24 cellular contexts compared by ENCODE assay signal in genomic region chr16:1184980-1185379, GRCh38. TPM values are rescaled to one million over a fixed set of nuclear protein-coding genes. Genes with fewer than 3 reads are reported as not detected.
DNase-seq lines count a peak whose midpoint lies in the region; ATAC-seq and TF ChIP-seq lines count a peak whose summit lies in the region.
"Had no signal": no experiment of that assay in that cellular context is flagged by ENCODE, and none has a peak within 500 bp of the region (broad histone marks: within the 10 kb centered on the region; RNA-seq: fewer than 3 reads in every experiment).

No MANE protein-coding gene starts in this region.

- no peaks in the 10 kb centered on the region for H3K27me3 Mint-ChIP-seq in MCF 10A (ENCODE audit: insufficient read depth, unreplicated experiment)
- H3K27me3 Mint-ChIP-seq: CD4-positive, CD25-positive, alpha-beta regulatory T cell had no signal

- TF ChIP-seq EP300 in esophagus muscularis mucosa (IDR thresholded peaks at IDR 0.05), result no peak
- no peak for TF ChIP-seq EP300 in transverse colon (IDR thresholded peaks at IDR 0.05; ENCODE audit: low read depth)

- H3K14ac ChIP-seq in neuronal stem cell (ENCODE audit: low read length), result no peak overlapping the region

- H3K36me3 ChIP-seq in HEK293 (ENCODE audit: control insufficient read depth in 2 of 2, insufficient read depth in 1 of 2, low read length in 2 of 2) (no peaks in the 10 kb centered on the region), esophagus muscularis mucosa (peaks cover 0 to 8% (median 3%) of the 10 kb centered on the region in 4 donors), neuronal stem cell (replicated peaks in 1 of 2; ENCODE audit: control insufficient read depth in 2 of 2, insufficient read depth in 2 of 2, low read length in 2 of 2) (peaks cover 0 to 10% of the 10 kb centered on the region in 2 donors), transverse colon (no peaks in the 10 kb centered on the region)
- H3K36me3 ChIP-seq: BE2C, HAP-1 had no signal

- H3K9me3 ChIP-seq in HEK293 (ENCODE audit: control insufficient read depth, insufficient read depth, low read depth, low read length), result no peaks in the 10 kb centered on the region
- no peaks in the 10 kb centered on the region for H3K9me3 ChIP-seq in esophagus muscularis mucosa
- H3K9me3 ChIP-seq in neuronal stem cell (replicated peaks in 1 of 2; ENCODE audit: control insufficient read depth in 2 of 2, insufficient read depth in 1 of 2, low read depth in 1 of 2, low read length in 2 of 2), result no peaks in the 10 kb centered on the region
- H3K9me3 ChIP-seq in transverse colon, result no peaks in the 10 kb centered on the region
- H3K9me3 ChIP-seq: BE2C, HAP-1 had no signal

- H3K4me3 ChIP-seq in HEK293 (ENCODE audit: low read depth, low read length) (no peak overlapping the region), esophagus muscularis mucosa (no peak overlapping the region), neuronal stem cell (ENCODE audit: low read length in 2 of 2) (peak overlapping the region in 1 of 2 donors; percentile 22), transverse colon (no peak overlapping the region)
- H3K4me3 ChIP-seq: GM23248, HAP-1 had no signal

- no peaks in the 10 kb centered on the region for H3K9me3 Mint-ChIP-seq in MCF 10A (ENCODE audit: unreplicated experiment)

- H3K4me3 Mint-ChIP-seq in MCF 10A (ENCODE audit: unreplicated experiment), result no peak overlapping the region
- H3K4me3 Mint-ChIP-seq: CD4-positive, CD25-positive, alpha-beta regulatory T cell; CD8-positive, alpha-beta memory T cell had no signal

- no peak overlapping the region for H2BK120ac ChIP-seq in neuronal stem cell (ENCODE audit: low read depth, low read length)

- in situ Hi-C loops in transverse colon (cut with MboI; ENCODE audit: low pct_ligation_motif_present in 1 of 4, low pct_unique_long_range_greater_than_20kb in 1 of 4, low sequenced_read_pairs in 3 of 4), result no loop called here

- no peaks in the 10 kb centered on the region for H3K36me3 Mint-ChIP-seq in MCF 10A (ENCODE audit: insufficient read depth, unreplicated experiment)
- H3K36me3 Mint-ChIP-seq: CD4-positive, CD25-positive, alpha-beta regulatory T cell; CD8-positive, alpha-beta memory T cell had no signal

- POLR2A ChIA-PET in HEK293 (lab: Yijun Ruan, JAX) (no interaction called here), MCF 10A (lab: Yijun Ruan, JAX) (no interaction called here)

- no peak overlapping the region for H3K18ac ChIP-seq in neuronal stem cell (ENCODE audit: low read length)

- H3K23ac ChIP-seq in neuronal stem cell (ENCODE audit: low read depth, low read length, poor library complexity), result peak overlapping the region; percentile 81

- H3K4me1 Mint-ChIP-seq in MCF 10A (ENCODE audit: insufficient read depth, unreplicated experiment), result no peaks in the 10 kb centered on the region
- H3K4me1 Mint-ChIP-seq: CD4-positive, CD25-positive, alpha-beta regulatory T cell; CD8-positive, alpha-beta memory T cell had no signal

- no peak overlapping the region for H2BK5ac ChIP-seq in neuronal stem cell (ENCODE audit: low read length)

- CTCF ChIA-PET in HEK293 (lab: Yijun Ruan, JAX) (interaction anchor here (0.7 to 1.2 kb wide), 2 partner anchors 8 to 422 kb away, joined by 3 read pairs; no protein-coding TSS in a partner anchor), MCF 10A (lab: Yijun Ruan, JAX) (no interaction called here)

- no peak overlapping the region for H2BK12ac ChIP-seq in neuronal stem cell (ENCODE audit: low read length)

- WGBS in esophagus muscularis mucosa, result 97% methylated on average over 13 of the region's 18 CpGs
- no CpG with 5 or more reads among the region's 18 CpGs for WGBS in neuronal stem cell (ENCODE audit: extremely low coverage in 2 of 2, insufficient read length in 2 of 2, insufficient replicate concordance in 1 of 2), 2 donors
- WGBS in transverse colon (ENCODE audit: low coverage in 1 of 2), 2 donors, result 94 to 96% methylated on average over 4 to 18 of the region's 18 CpGs

- intact Hi-C loops in esophagus muscularis mucosa (cut with DNase I) (no loop called here), transverse colon (cut with DNase I; ENCODE audit: low total_unique reads) (no loop called here), MCF 10A (cut with micrococcal nuclease) (no loop called here)

- no peak for ATAC-seq in GM18517 (IDR thresholded peaks at IDR 0.05; ENCODE audit: unreplicated experiment)

- BruUV-seq in MCF 10A (replicated peaks; lab: Mats Ljungman, UMichigan), result no TSS peak

- DNase-seq in esophagus muscularis mucosa (ENCODE audit: extremely low spot score), result no peak
- DNase-seq in neuronal stem cell (ENCODE audit: low spot score), result no peak
- DNase-seq in transverse colon, result no peak
- DNase-seq in stimulated activated CD8-positive, alpha-beta memory T cell treated with anti-CD3 and anti-CD28 coated beads, Interleukin-4, amount 100 ng/mL, for 48 hours, result no peak
- no peak for DNase-seq in MCF 10A (ENCODE audit: unreplicated experiment)
- DNase-seq: C1 segment of cervical spinal cord; CD4-positive, CD25-positive, alpha-beta regulatory T cell; CD8-positive, alpha-beta memory T cell; COR-L47; DMS 273 treated with DMSO at 0.1 percent for 48 hours; DND-41; EL; GM23248; IMR-90; KBM-7 had no signal

- no peak overlapping the region for H3K9ac ChIP-seq in neuronal stem cell (ENCODE audit: low read depth, low read length, poor library complexity)
- H3K9ac ChIP-seq: GM23248 had no signal

- H2BK15ac ChIP-seq in neuronal stem cell (ENCODE audit: low read length), result no peak overlapping the region

- H3K4ac ChIP-seq in neuronal stem cell (ENCODE audit: low read length), result no peak overlapping the region

- H3K27ac Mint-ChIP-seq in MCF 10A (ENCODE audit: low read depth, unreplicated experiment), result no peak overlapping the region
- H3K27ac Mint-ChIP-seq: CD4-positive, CD25-positive, alpha-beta regulatory T cell; CD8-positive, alpha-beta memory T cell had no signal

- no peak overlapping the region for H3K4me2 ChIP-seq in neuronal stem cell (ENCODE audit: insufficient read depth, low read length, poor library complexity, severe bottlenecking)

- no peaks in the 10 kb centered on the region for H3K27me3 ChIP-seq in esophagus muscularis mucosa
- H3K27me3 ChIP-seq in neuronal stem cell (ENCODE audit: control insufficient read depth in 3 of 3, insufficient read depth in 3 of 3, low read depth in 1 of 3, low read length in 3 of 3), result no peaks in the 10 kb centered on the region
- H3K27me3 ChIP-seq in transverse colon, result peaks cover 8% of the 10 kb centered on the region
- H3K27me3 ChIP-seq: BE2C had no signal

- no peak overlapping the region for H2AFZ ChIP-seq in neuronal stem cell (ENCODE audit: low read length)
- H2AFZ ChIP-seq: GM23248 had no signal

- no peak for TF ChIP-seq POLR2A in esophagus muscularis mucosa (IDR thresholded peaks at IDR 0.05; ENCODE audit: low read depth)
- TF ChIP-seq POLR2A in transverse colon (IDR thresholded peaks at IDR 0.05), result no peak

- peaks cover 40% of the 10 kb centered on the region for H3K79me1 ChIP-seq in neuronal stem cell (ENCODE audit: low read depth, low read length)

- TF ChIP-seq CTCF in HEK293 (tag by site-specific recombination; IDR thresholded peaks at IDR 0.05) (no peak), esophagus muscularis mucosa (IDR thresholded peaks at IDR 0.05) (no peak), transverse colon (IDR thresholded peaks at IDR 0.05) (no peak), MCF 10A (IDR thresholded peaks at IDR 0.05; ENCODE audit: unreplicated experiment) (no peak)

- H3K4me1 ChIP-seq in HEK293 (ENCODE audit: control insufficient read depth, insufficient read depth, low read length), result peaks cover 3% of the 10 kb centered on the region; the same call in 1 of the 2 replicates
- peaks cover 28 to 79% (median 75%) of the 10 kb centered on the region in 4 donors for H3K4me1 ChIP-seq in esophagus muscularis mucosa
- H3K4me1 ChIP-seq in neuronal stem cell (ENCODE audit: control insufficient read depth in 2 of 2, insufficient read depth in 1 of 2, low read depth in 1 of 2, low read length in 2 of 2), result peaks cover 17 to 20% of the 10 kb centered on the region in 2 donors
- H3K4me1 ChIP-seq in transverse colon, result peaks cover 12 to 35% (median 28%) of the 10 kb centered on the region in 4 donors
- H3K4me1 ChIP-seq: HAP-1 had no signal

- H4K8ac ChIP-seq in neuronal stem cell (ENCODE audit: low read depth, low read length), result no peak overlapping the region

- peak overlapping the region; percentile 19 for H2AK5ac ChIP-seq in neuronal stem cell (ENCODE audit: low read depth, low read length)

- H3K27ac ChIP-seq in HEK293 (ENCODE audit: extremely low read depth, low read depth, low read length) (no peak overlapping the region), esophagus muscularis mucosa (replicated peaks in 1 of 4) (peak overlapping the region; percentile 92 to 98 (median 94)), neuronal stem cell (replicated peaks; ENCODE audit: low read length) (no peak overlapping the region), transverse colon (peak overlapping the region in 3 of 4 donors; percentile 29 to 90 (median 86))
- H3K27ac ChIP-seq: GM23248, HL-60 had no signal

- H4K91ac ChIP-seq in neuronal stem cell (ENCODE audit: low read depth, low read length, poor library complexity), result no peak overlapping the region

RNA-seq across cellular contexts. Expression of gene CACNA1H, which starts 32.1 kb away (rescaled TPM):
- total RNA-seq in esophagus muscularis mucosa (100 to 1,000 TPM; 225 to 361 (median 259) TPM), transverse colon (10 to 100 TPM; 17.0 to 63.6 (median 39.5) TPM), MCF 10A (2022) (not detected in 2 replicates)
- 21.5 TPM for polyA plus RNA-seq in neuronal stem cell (2013, experiment 1 of 2)
- polyA plus RNA-seq in neuronal stem cell (2013, experiment 2 of 2), result 21.7 TPM
- total RNA-seq: HT1080 had no signal
- polyA plus RNA-seq: GM23248 had no signal

RNA-seq across cellular contexts. Expression of gene TPSG1, which starts 40.1 kb away (rescaled TPM):
- total RNA-seq in esophagus muscularis mucosa, result 1 to 10 TPM in 2 of 4 donors, under 1 TPM in 2; 0.39 to 2.9 (median 1.00) TPM
- not detected for polyA plus RNA-seq in neuronal stem cell (2013, experiment 1 of 2)
- not detected for polyA plus RNA-seq in neuronal stem cell (2013, experiment 2 of 2)
- total RNA-seq in transverse colon, result 10 to 100 TPM in 3 of 4 donors, not detected in 1; 20.9 to 41.0 (median 24.0) TPM
- total RNA-seq in MCF 10A (2022), result not detected in 2 replicates
- total RNA-seq: CD4-positive, CD25-positive, alpha-beta regulatory T cell; CD8-positive, alpha-beta memory T cell; G401; GM23248; HT1080; IMR-90 had no signal
- polyA plus RNA-seq: CD4-positive, CD25-positive, alpha-beta regulatory T cell; CD8-positive, alpha-beta memory T cell; GM23248; IMR-90 had no signal

RNA-seq across cellular contexts. Expression of gene TPSB2, which starts 45.0 kb away (rescaled TPM):
- total RNA-seq in esophagus muscularis mucosa, result 100 to 1,000 TPM in 2 of 4 donors, 10 to 100 TPM in 1, 1 to 10 TPM in 1; 7.5 to 304 (median 199) TPM
- polyA plus RNA-seq in neuronal stem cell (2013, experiment 1 of 2), result not detected
- not detected for polyA plus RNA-seq in neuronal stem cell (2013, experiment 2 of 2)
- 10 to 100 TPM; 12.5 to 35.2 (median 24.8) TPM for total RNA-seq in transverse colon
- total RNA-seq in MCF 10A (2022), result not detected in 2 replicates
- total RNA-seq: A172; CD4-positive, CD25-positive, alpha-beta regulatory T cell; CD8-positive, alpha-beta memory T cell; G401; GM23248; HT1080; IMR-90 had no signal
- polyA plus RNA-seq: CD4-positive, CD25-positive, alpha-beta regulatory T cell; CD8-positive, alpha-beta memory T cell; GM23248; IMR-90 had no signal

RNA-seq across cellular contexts. Expression of gene TPSAB1, which starts 55.5 kb away (rescaled TPM):
- total RNA-seq in esophagus muscularis mucosa, result 100 to 1,000 TPM in 3 of 4 donors, 10 to 100 TPM in 1; 15.6 to 237 (median 126) TPM
- not detected for polyA plus RNA-seq in neuronal stem cell (2013, experiment 1 of 2)
- not detected for polyA plus RNA-seq in neuronal stem cell (2013, experiment 2 of 2)
- total RNA-seq in transverse colon, result 10 to 100 TPM in 3 of 4 donors, 1 to 10 TPM in 1; 9.4 to 33.7 (median 23.8) TPM
- not detected in 2 replicates for total RNA-seq in MCF 10A (2022)
- total RNA-seq: CD4-positive, CD25-positive, alpha-beta regulatory T cell; CD8-positive, alpha-beta memory T cell; G401; GM23248; H4; HT1080; IMR-90 had no signal
- polyA plus RNA-seq: CD4-positive, CD25-positive, alpha-beta regulatory T cell; CD8-positive, alpha-beta memory T cell; GM23248; IMR-90 had no signal

Comparison
In these comparisons a context has a peak if more than half of its experiments do, and no peak if none do; other contexts are left out.
1. H3K27ac ChIP-seq: peak in esophagus muscularis mucosa (4 of 4) and transverse colon (3 of 4); none in HEK293 (single experiment) and neuronal stem cell (single experiment).
2. RNA of gene CACNA1H, which starts 32.1 kb away (total RNA-seq): 225 to 361 TPM in esophagus muscularis mucosa and 17.0 to 63.6 TPM in transverse colon; not detected in MCF 10A; every median in the first group is over 10 times any median in the second.